ENCODE assay signal across 20 cellular contexts in the genomic region with DNA sequence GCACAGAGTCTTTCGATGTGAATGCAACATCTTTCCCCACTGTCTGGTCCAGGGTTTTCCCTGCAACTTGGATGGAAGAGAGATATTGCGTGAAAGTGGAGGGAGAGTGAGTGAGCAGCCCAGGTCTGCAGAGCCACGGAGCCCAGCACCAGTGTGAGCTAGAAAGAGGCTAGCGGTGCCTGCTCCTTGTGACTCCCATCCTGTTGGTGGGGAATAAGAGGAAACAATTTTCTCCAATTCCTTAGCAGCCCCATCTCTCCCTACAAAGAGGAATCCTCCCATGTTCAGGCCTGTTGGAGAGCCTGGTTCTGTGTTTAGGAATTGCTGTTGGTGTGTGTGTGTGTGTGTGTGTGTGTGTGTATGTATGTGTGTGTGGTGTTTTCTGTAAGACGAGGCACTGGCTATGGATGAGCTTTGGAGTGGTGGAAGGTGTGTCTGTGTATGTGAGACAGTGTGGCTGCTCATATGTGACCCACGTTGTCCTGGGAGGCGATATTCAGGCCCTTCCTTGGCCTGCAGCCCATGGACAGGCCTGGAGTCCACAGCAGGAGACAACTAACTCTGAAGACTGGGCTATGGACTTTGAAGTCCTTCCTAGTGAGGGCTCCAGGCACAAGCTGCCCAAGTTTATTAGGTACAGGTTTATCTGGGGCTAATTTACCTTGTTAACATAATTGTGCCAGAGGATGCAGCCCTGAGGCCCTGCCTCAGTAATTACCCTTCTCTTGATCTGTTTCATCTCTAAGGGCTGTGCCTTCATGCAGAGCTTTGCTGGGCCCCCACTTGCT.
DNase-seq lines count a peak whose midpoint lies in the region; ATAC-seq and TF ChIP-seq lines count a peak whose summit lies in the region.
"Had no signal": no experiment of that assay in that cellular context is flagged by ENCODE, and none has a peak within 500 bp of the region (broad histone marks: within the 10 kb centered on the region; RNA-seq: fewer than 3 reads in every experiment).

No MANE protein-coding gene starts in this region.

- no peaks in the 10 kb centered on the region for H3K27me3 Mint-ChIP-seq in activated T-helper 1 cell treated with anti-CD3 and anti-CD28 coated beads, Interleukin-12 subunit alpha, Interleukin-12 subunit beta, Interleukin-2, Interleukin-4 antibody, amounts not matched to agents 30 ng/mL and 10 ng/mL and 1 ng/mL, durations not matched to agents 14 hours and 24 hours and 36 hours (ENCODE audit: insufficient read depth)

- no peak overlapping the region for H3K27ac Mint-ChIP-seq in activated T-helper 1 cell treated with anti-CD3 and anti-CD28 coated beads, Interleukin-12 subunit alpha, Interleukin-12 subunit beta, Interleukin-2, Interleukin-4 antibody, amounts not matched to agents 30 ng/mL and 10 ng/mL and 1 ng/mL, durations not matched to agents 14 hours and 24 hours and 36 hours
- H3K27ac Mint-ChIP-seq: activated naive CD4-positive, alpha-beta T cell treated with anti-CD3 and anti-CD28 coated beads for 36 hours had no signal

- 55 to 60% methylated on average over 7 of the region's 7 CpGs for WGBS in heart right ventricle, 2 donors
- 55 to 62% methylated on average over 4 to 5 of the region's 7 CpGs for WGBS in esophagus squamous epithelium, 2 donors
- no CpG with 5 or more reads among the region's 7 CpGs for WGBS in trophoblast cell (ENCODE audit: extremely low coverage, insufficient coverage, insufficient read length)

- intact Hi-C loops in heart right ventricle (cut with DNase I) (loop anchor here in 2 of 10 donors (1.0 to 5.0 kb wide), 2 partner anchors 46 kb away; no protein-coding TSS in a partner anchor), Right ventricle myocardium inferior (cut with DNase I) (loop anchor here (2.0 kb wide), 1 partner anchor 44 kb away; no protein-coding TSS in a partner anchor), esophagus squamous epithelium (cut with DNase I) (no loop called here)
- intact Hi-C loops in activated T-helper 1 cell treated with anti-CD3 and anti-CD28 coated beads, Interleukin-12 subunit alpha, Interleukin-12 subunit beta, Interleukin-2, Interleukin-4 antibody, amounts not matched to agents 30 ng/mL and 10 ng/mL and 1 ng/mL, durations not matched to agents 14 hours and 24 hours and 36 hours (cut with micrococcal nuclease), result no loop called here

- H4K91ac ChIP-seq in trophoblast cell (ENCODE audit: low read depth, low read length), result peak overlapping the region; percentile 16

- DNase-seq in heart right ventricle (no peak), Right ventricle myocardium inferior (ENCODE audit: missing footprints) (no peak), esophagus squamous epithelium (lab: John Stamatoyannopoulos, UW) (no peak), trophoblast cell (no peak), GM13976 (ENCODE audit: low spot score) (no peak), activated gamma-delta T cell treated with Interleukin-2 at 50 U/mL for 16 hours (no peak), NCI-H2227 treated with DMSO at 0.1 percent for 48 hours (lab: John Stamatoyannopoulos, UW) (no peak)
- DNase-seq in activated T-helper 1 cell treated with anti-CD3 and anti-CD28 coated beads, Interleukin-12 subunit alpha, Interleukin-12 subunit beta, Interleukin-2, Interleukin-4 antibody, amounts not matched to agents 30 ng/mL and 10 ng/mL and 1 ng/mL, durations not matched to agents 14 hours and 24 hours and 36 hours (ENCODE audit: low spot score), result no peak
- DNase-seq: C1 segment of cervical spinal cord; GOT3; NCI-H1048; NCI-H526; SIG-M5; stimulated activated CD4-positive, alpha-beta T cell treated with anti-CD3 and anti-CD28 coated beads, Interleukin-4, amount 100 ng/mL, for 1 hour; T-helper 2 cell had no signal

- in situ Hi-C loops in GM13976 (cut with MboI; ENCODE audit: low sequenced_read_pairs, unreplicated experiment), result no loop called here

- H3K4me1 ChIP-seq in heart right ventricle (peaks cover 29 to 63% (median 48%) of the 10 kb centered on the region in 9 donors), esophagus squamous epithelium (peaks cover 15 to 63% (median 42%) of the 10 kb centered on the region in 3 donors), trophoblast cell (ENCODE audit: control insufficient read depth in 1 of 2, insufficient read depth in 2 of 2, low read length in 2 of 2) (peaks cover 17 to 21% of the 10 kb centered on the region in 2 experiments)

- H3K27me3 ChIP-seq in heart right ventricle (no peaks in the 10 kb centered on the region), esophagus squamous epithelium (no peaks in the 10 kb centered on the region), trophoblast cell (ENCODE audit: insufficient read depth, low read length) (no peaks in the 10 kb centered on the region)
- H3K27me3 ChIP-seq: ascending aorta, neutrophil had no signal

- peak overlapping the region; percentile 19 for H3K14ac ChIP-seq in trophoblast cell (ENCODE audit: low read length)

- peak overlapping the region; percentile 50 for H2AK5ac ChIP-seq in trophoblast cell (ENCODE audit: low read length)

- peak overlapping the region; percentile 67 for H2BK12ac ChIP-seq in trophoblast cell (ENCODE audit: low read length)

- H3K36me3 ChIP-seq in heart right ventricle, result no peaks in the 10 kb centered on the region
- no peaks in the 10 kb centered on the region for H3K36me3 ChIP-seq in esophagus squamous epithelium
- H3K36me3 ChIP-seq in trophoblast cell (ENCODE audit: control insufficient read depth in 1 of 2, insufficient read depth in 2 of 2, low read length in 2 of 2), result no peaks in the 10 kb centered on the region
- H3K36me3 ChIP-seq: ascending aorta, neutrophil, thoracic aorta had no signal

- H3K36me3 Mint-ChIP-seq in activated T-helper 1 cell treated with anti-CD3 and anti-CD28 coated beads, Interleukin-12 subunit alpha, Interleukin-12 subunit beta, Interleukin-2, Interleukin-4 antibody, amounts not matched to agents 30 ng/mL and 10 ng/mL and 1 ng/mL, durations not matched to agents 14 hours and 24 hours and 36 hours (ENCODE audit: low read depth), result no peaks in the 10 kb centered on the region

- H3K79me2 ChIP-seq in trophoblast cell (ENCODE audit: control insufficient read depth, insufficient read depth, low read length, poor library complexity), result no peaks in the 10 kb centered on the region

- H2BK5ac ChIP-seq in trophoblast cell (ENCODE audit: low read depth, low read length, poor library complexity), result no peak overlapping the region

- peak overlapping the region; percentile 29 for H2BK120ac ChIP-seq in trophoblast cell (ENCODE audit: insufficient read depth, low read length, poor library complexity)

- H3K9ac ChIP-seq in trophoblast cell (ENCODE audit: low read length), result no peak overlapping the region
- H3K9ac ChIP-seq: KMS-11 had no signal

- TF ChIP-seq CTCF in heart right ventricle (IDR thresholded peaks at IDR 0.05), result no peak
- no peak for TF ChIP-seq CTCF in esophagus squamous epithelium (IDR thresholded peaks at IDR 0.05)
- no peak for TF ChIP-seq CTCF in GM13976 (IDR thresholded peaks at IDR 0.05; ENCODE audit: borderline replicate concordance, control extremely low read depth, extremely low read depth, insufficient read depth, missing control alignments)

- no peak overlapping the region for H3K18ac ChIP-seq in trophoblast cell (ENCODE audit: low read length)

- no peak overlapping the region for H3K4me2 ChIP-seq in trophoblast cell (ENCODE audit: low read length)
- H3K4me2 ChIP-seq: KMS-11 had no signal

- no peak for TF ChIP-seq POLR2A in esophagus squamous epithelium (IDR thresholded peaks at IDR 0.05)

- no peak overlapping the region for H3K23ac ChIP-seq in trophoblast cell (ENCODE audit: low read length)

- ATAC-seq in heart right ventricle (peak in 3 of 8 donors; percentile 7 to 17 (median 15)), Right ventricle myocardium inferior (no peak)

- no peaks in the 10 kb centered on the region for H3K9me3 Mint-ChIP-seq in activated T-helper 1 cell treated with anti-CD3 and anti-CD28 coated beads, Interleukin-12 subunit alpha, Interleukin-12 subunit beta, Interleukin-2, Interleukin-4 antibody, amounts not matched to agents 30 ng/mL and 10 ng/mL and 1 ng/mL, durations not matched to agents 14 hours and 24 hours and 36 hours
- H3K9me3 Mint-ChIP-seq: activated naive CD4-positive, alpha-beta T cell treated with anti-CD3 and anti-CD28 coated beads for 36 hours had no signal

- H3K27ac ChIP-seq in heart right ventricle (peak overlapping the region; percentile 61 to 95 (median 82)), esophagus squamous epithelium (peak overlapping the region; percentile 32 to 84 (median 75)), trophoblast cell (ENCODE audit: low read depth, low read length) (no peak overlapping the region)
- H3K27ac ChIP-seq: KMS-11, neutrophil had no signal

- H3K4me3 ChIP-seq in heart right ventricle (no peak overlapping the region), esophagus squamous epithelium (no peak overlapping the region), trophoblast cell (ENCODE audit: low read depth, low read length) (no peak overlapping the region)
- H3K4me3 ChIP-seq: ascending aorta, thoracic aorta had no signal

- H3K4ac ChIP-seq in trophoblast cell (ENCODE audit: low read depth, low read length), result no peak overlapping the region

- peaks cover 3% of the 10 kb centered on the region for H3K79me1 ChIP-seq in trophoblast cell (ENCODE audit: low read length)

- no peak overlapping the region for H3K4me3 Mint-ChIP-seq in activated T-helper 1 cell treated with anti-CD3 and anti-CD28 coated beads, Interleukin-12 subunit alpha, Interleukin-12 subunit beta, Interleukin-2, Interleukin-4 antibody, amounts not matched to agents 30 ng/mL and 10 ng/mL and 1 ng/mL, durations not matched to agents 14 hours and 24 hours and 36 hours
- H3K4me3 Mint-ChIP-seq: activated naive CD4-positive, alpha-beta T cell treated with anti-CD3 and anti-CD28 coated beads for 36 hours had no signal

- peak overlapping the region; percentile 47 for H4K8ac ChIP-seq in trophoblast cell (ENCODE audit: low read depth, low read length)

- no peak overlapping the region for H4K12ac ChIP-seq in trophoblast cell (ENCODE audit: low read depth, low read length)

- H3K9me3 ChIP-seq in heart right ventricle (no peaks in the 10 kb centered on the region), esophagus squamous epithelium (no peaks in the 10 kb centered on the region), trophoblast cell (ENCODE audit: insufficient read depth, low read depth, low read length) (no peaks in the 10 kb centered on the region)
- H3K9me3 ChIP-seq: ascending aorta, neutrophil, thoracic aorta had no signal

- peaks cover 26% of the 10 kb centered on the region for H3K4me1 Mint-ChIP-seq in activated T-helper 1 cell treated with anti-CD3 and anti-CD28 coated beads, Interleukin-12 subunit alpha, Interleukin-12 subunit beta, Interleukin-2, Interleukin-4 antibody, amounts not matched to agents 30 ng/mL and 10 ng/mL and 1 ng/mL, durations not matched to agents 14 hours and 24 hours and 36 hours (ENCODE audit: low read depth)

- H2AFZ ChIP-seq in trophoblast cell (ENCODE audit: insufficient read depth, low read length, poor library complexity), result no peak overlapping the region
